Comparison of ENCODE assay signal across 8 cellular contexts in genomic region chr16:2009302-2009711, GRCh38. TPM values are rescaled to one million over a fixed set of nuclear protein-coding genes. Genes with fewer than 3 reads are reported as not detected.
A peak's percentile ranks its signal among the peaks of the same experiment; 100 is the strongest.
DNase-seq lines count a peak whose midpoint lies in the region; ATAC-seq and TF ChIP-seq lines count a peak whose summit lies in the region.

No MANE protein-coding gene starts in this region.

- intact Hi-C loops in right lobe of liver (cut with DNase I): no loop called here
- intact Hi-C loops in upper lobe of right lung (cut with DNase I): no loop called here

- no peak for DNase-seq in AG09309 (ENCODE audit: low read depth)
- no peak for DNase-seq in astrocyte of the spinal cord (ENCODE audit: low read depth, low spot score)
- DNase-seq in right lobe of liver: peak in 2 of 3 donors; percentile 52 to 61
- DNase-seq in upper lobe of right lung: no peak
- DNase-seq in stimulated activated CD4-positive, alpha-beta T cell treated with anti-CD3 and anti-CD28 coated beads, Interleukin-4, amount 100 ng/mL, for 1 hour: no peak
- DNase-seq in NCI-H2029 (lab: John Stamatoyannopoulos, UW): no peak

- H3K27me3 ChIP-seq in right lobe of liver: no peaks in the 10 kb centered on the region
- no peaks in the 10 kb centered on the region for H3K27me3 ChIP-seq in upper lobe of right lung

- peak overlapping the region; percentile 56 for H3K4me3 ChIP-seq in AG09309 (ENCODE audit: control insufficient read depth, low read depth, low read length)
- H3K4me3 ChIP-seq in astrocyte of the spinal cord (ENCODE audit: low read depth, low read length): peak overlapping the region; percentile 76
- H3K4me3 ChIP-seq in right lobe of liver: peak overlapping the region; percentile 95 to 99 (median 95)
- peak overlapping the region; percentile 84 for H3K4me3 ChIP-seq in upper lobe of right lung

- H3K36me3 ChIP-seq in right lobe of liver (no peaks in the 10 kb centered on the region), upper lobe of right lung (no peaks in the 10 kb centered on the region)

- peak; percentile 34 for ATAC-seq in GM19452 (IDR thresholded peaks at IDR 0.05; ENCODE audit: unreplicated experiment)
- peak; percentile 26 for ATAC-seq in HG03565 (IDR thresholded peaks at IDR 0.05; ENCODE audit: unreplicated experiment)
- ATAC-seq in right lobe of liver: peak in 2 of 4 donors; percentile 2 to 13
- peak; percentile 0 for ATAC-seq in upper lobe of right lung

- H3K27ac ChIP-seq in right lobe of liver: peak overlapping the region; percentile 53 to 86 (median 80)
- peak overlapping the region; percentile 95 for H3K27ac ChIP-seq in upper lobe of right lung

- WGBS in right lobe of liver (ENCODE audit: insufficient coverage, low coverage, low lambda C conversion rate, missing lambda C conversion rate): 0% methylated on average over 1 of the region's 49 CpGs

- TF ChIP-seq CTCF in AG09309 (IDR thresholded peaks at IDR 0.05; ENCODE audit: control insufficient read depth, insufficient read depth, low read depth, low read length, missing control alignments) (no peak), astrocyte of the spinal cord (IDR thresholded peaks at IDR 0.05; ENCODE audit: low read depth, low read length) (no peak), right lobe of liver (IDR thresholded peaks at IDR 0.05) (no peak), upper lobe of right lung (IDR thresholded peaks at IDR 0.05) (no peak)

- H3K9me3 ChIP-seq in right lobe of liver (no peaks in the 10 kb centered on the region), upper lobe of right lung (no peaks in the 10 kb centered on the region)

- TF ChIP-seq POLR2A in right lobe of liver (IDR thresholded peaks at IDR 0.05): no peak

- in situ Hi-C loops in astrocyte of the spinal cord (cut with HindIII; ENCODE audit: low sequenced_read_pairs): no loop called here

- peaks cover 0 to 27% (median 15%) of the 10 kb centered on the region in 4 donors for H3K4me1 ChIP-seq in right lobe of liver
- peaks cover 49% of the 10 kb centered on the region for H3K4me1 ChIP-seq in upper lobe of right lung

RNA-seq across cellular contexts. Expression of gene ZNF598, which starts 0.3 kb away (rescaled TPM):
- total RNA-seq in right lobe of liver (10 to 100 TPM; 21.6 to 46.4 (median 25.0) TPM), upper lobe of right lung (38.2 TPM)

RNA-seq across cellular contexts. Expression of gene NPW, which starts 10.3 kb away (rescaled TPM):
- 10 to 100 TPM in 2 of 6 experiments, 1 to 10 TPM in 4; 2.7 to 12.3 (median 8.2) TPM for total RNA-seq in right lobe of liver
- total RNA-seq in upper lobe of right lung: not detected

RNA-seq across cellular contexts. Expression of gene NHERF2, which starts 17.4 kb away (rescaled TPM):
- total RNA-seq in right lobe of liver (100 to 1,000 TPM; 129 to 284 (median 186) TPM), upper lobe of right lung (363 TPM)

RNA-seq across cellular contexts. Expression of gene SYNGR3, which starts 19.5 kb away (rescaled TPM):
- total RNA-seq in right lobe of liver (under 1 TPM in 1 of 6 experiments, not detected in 5; 0.22 TPM), upper lobe of right lung (0.61 TPM)

RNA-seq across cellular contexts. Expression of gene GFER, which starts 25.3 kb away (rescaled TPM):
- total RNA-seq in right lobe of liver: 10 to 100 TPM; 16.1 to 18.6 (median 18.0) TPM
- 23.1 TPM for total RNA-seq in upper lobe of right lung

Comparison
In these comparisons a context has a peak if more than half of its experiments do, and no peak if none do; other contexts are left out.
1. DNase-seq: peak in right lobe of liver (2 of 3); none in AG09309 (single experiment), astrocyte of the spinal cord (single experiment), upper lobe of right lung (single experiment), stimulated activated CD4-positive, alpha-beta T cell treated with anti-CD3 and anti-CD28 coated beads, Interleukin-4, amount 100 ng/mL, for 1 hour (single experiment) and NCI-H2029 (single experiment).
2. Peak in every context shown above with its lines, with median percentiles within 50 percentile points of each other: H3K4me3 ChIP-seq.